8 cellular contexts compared by ENCODE assay signal in the genomic region with DNA sequence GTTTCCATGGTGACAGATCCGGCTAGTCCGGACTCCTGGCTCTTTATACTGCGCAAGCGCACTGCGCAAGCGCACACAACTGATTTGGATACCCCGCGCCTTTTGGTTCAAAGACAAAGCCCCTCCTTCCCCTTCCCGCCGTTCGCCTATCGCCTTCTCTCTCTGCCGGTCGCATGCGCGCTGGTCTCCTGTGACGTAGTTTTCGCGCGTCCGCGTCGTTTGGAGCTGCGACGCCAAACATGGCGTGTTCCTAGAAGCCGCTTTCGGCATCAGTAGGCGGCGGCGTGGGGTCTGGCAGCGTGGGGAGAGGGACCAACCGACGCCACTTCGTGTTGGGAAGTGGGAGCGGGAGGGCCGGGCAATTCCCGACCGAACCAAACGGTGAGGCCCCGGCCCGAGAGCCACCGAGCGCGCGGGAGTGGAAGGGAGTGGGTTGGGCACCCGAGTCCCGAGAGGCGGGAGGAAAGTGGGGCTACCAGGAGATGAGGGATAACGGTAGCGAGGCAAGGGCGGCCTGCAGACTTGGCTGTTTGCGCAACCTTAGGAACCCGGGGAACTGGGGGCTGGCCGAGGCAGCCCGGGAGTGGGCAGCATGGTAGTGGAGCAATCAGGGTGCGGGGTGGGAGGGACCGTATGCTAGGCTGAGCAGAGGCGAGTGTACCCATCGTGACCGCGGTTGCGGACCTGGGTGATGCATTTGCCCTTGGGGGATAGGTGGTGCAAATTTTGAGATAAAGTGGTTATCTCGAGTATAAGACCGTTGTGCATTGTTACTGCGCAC. TPM values are rescaled to one million over a fixed set of nuclear protein-coding genes. Genes with fewer than 3 reads are reported as not detected.
A peak's percentile ranks its signal among the peaks of the same experiment; 100 is the strongest.
DNase-seq lines count a peak whose midpoint lies in the region; ATAC-seq and TF ChIP-seq lines count a peak whose summit lies in the region.

A gene (plus strand): TSS at position 215 of the 781 bp plus-strand sequence. CDS start 24,517 bp downstream, outside the sequence.

- peak; percentile 96 for ATAC-seq in activated T-helper 17 cell treated with anti-CD3 and anti-CD28 coated beads, Interleukin-2, amount 50 U/mL, for 72 hours (replicated peaks)
- ATAC-seq in naive B cell (ENCODE audit: low read depth in 2 of 2): peak; percentile 86 to 89
- peak; percentile 96 for ATAC-seq in stimulated activated memory B cell treated with anti-CD40 and anti-IgM and Interleukin-4, amounts not matched to agents 10 μg/mL and 1 μg/mL and 100 μg/mL, for 72 hours

- H3K36me3 Mint-ChIP-seq in activated T-helper 17 cell treated with anti-CD3 and anti-CD28 coated beads, Interleukin-2, amount 50 U/mL, for 72 hours (ENCODE audit: low read depth): peaks cover 21% of the 10 kb centered on the region
- no peaks in the 10 kb centered on the region for H3K36me3 Mint-ChIP-seq in naive B cell
- H3K36me3 Mint-ChIP-seq in stimulated activated memory B cell treated with anti-CD40 and anti-IgM and Interleukin-4, amounts not matched to agents 10 μg/mL and 1 μg/mL and 100 μg/mL, for 72 hours: peaks cover 5% of the 10 kb centered on the region

- H3K27ac Mint-ChIP-seq in activated T-helper 17 cell treated with anti-CD3 and anti-CD28 coated beads, Interleukin-2, amount 50 U/mL, for 72 hours: peak within 1 kb of the TSS; percentile 96
- H3K27ac Mint-ChIP-seq in naive B cell: peak within 1 kb of the TSS; percentile 92 to 98 (median 93)
- H3K27ac Mint-ChIP-seq in stimulated activated memory B cell treated with anti-CD40 and anti-IgM and Interleukin-4, amounts not matched to agents 10 μg/mL and 1 μg/mL and 100 μg/mL, for 72 hours: peak within 1 kb of the TSS; percentile 85

- CTCF ChIA-PET in RWPE1 (lab: Yijun Ruan, JAX): interaction anchor here (1.6 kb wide), 1 partner anchor 48 kb away, joined by 4 read pairs; no protein-coding TSS in a partner anchor

- H3K4me1 Mint-ChIP-seq in activated T-helper 17 cell treated with anti-CD3 and anti-CD28 coated beads, Interleukin-2, amount 50 U/mL, for 72 hours: peaks cover 10% of the 10 kb centered on the region
- peaks cover 6 to 20% (median 19%) of the 10 kb centered on the region in 3 donors for H3K4me1 Mint-ChIP-seq in naive B cell
- H3K4me1 Mint-ChIP-seq in stimulated activated memory B cell treated with anti-CD40 and anti-IgM and Interleukin-4, amounts not matched to agents 10 μg/mL and 1 μg/mL and 100 μg/mL, for 72 hours: peaks cover 20% of the 10 kb centered on the region

- POLR2A ChIA-PET in RWPE1 (lab: Yijun Ruan, JAX; ENCODE audit: low non-redundant PET): interaction anchor here (2.5 kb wide), 1 partner anchor 9 kb away, joined by 18 read pairs; a partner anchor contains a TSS

- H3K4me3 Mint-ChIP-seq in activated T-helper 17 cell treated with anti-CD3 and anti-CD28 coated beads, Interleukin-2, amount 50 U/mL, for 72 hours: peak within 1 kb of the TSS; percentile 83
- peak within 1 kb of the TSS; percentile 83 to 95 (median 92) for H3K4me3 Mint-ChIP-seq in naive B cell
- peak within 1 kb of the TSS; percentile 80 for H3K4me3 Mint-ChIP-seq in stimulated activated memory B cell treated with anti-CD40 and anti-IgM and Interleukin-4, amounts not matched to agents 10 μg/mL and 1 μg/mL and 100 μg/mL, for 72 hours

- no peaks in the 10 kb centered on the region for H3K27me3 Mint-ChIP-seq in activated T-helper 17 cell treated with anti-CD3 and anti-CD28 coated beads, Interleukin-2, amount 50 U/mL, for 72 hours
- no peaks in the 10 kb centered on the region for H3K27me3 Mint-ChIP-seq in naive B cell
- no peaks in the 10 kb centered on the region for H3K27me3 Mint-ChIP-seq in stimulated activated memory B cell treated with anti-CD40 and anti-IgM and Interleukin-4, amounts not matched to agents 10 μg/mL and 1 μg/mL and 100 μg/mL, for 72 hours

- H3K4me3 ChIP-seq in LNCaP clone FGC (ENCODE audit: low read depth, low read length): peak within 1 kb of the TSS; percentile 94

- DNase-seq in Daoy (ENCODE audit: low read depth) (peak; percentile 99), GOT3 (lab: John Stamatoyannopoulos, UW) (peak; percentile 91), LNCaP clone FGC (ENCODE audit: low read depth) (peak; percentile 98), RWPE1 (ENCODE audit: low spot score) (peak; percentile 99), fibroblast of gingiva (ENCODE audit: low read depth) (peak; percentile 98), naive B cell (peak; percentile 97)

- TF ChIP-seq CTCF in LNCaP clone FGC (IDR thresholded peaks at IDR 0.05; ENCODE audit: control insufficient read depth, extremely low read depth, insufficient read depth) (no peak), RWPE1 (conservative IDR thresholded peaks at IDR 0.05; ENCODE audit: low read depth) (no peak)

- no peaks in the 10 kb centered on the region for H3K9me3 Mint-ChIP-seq in activated T-helper 17 cell treated with anti-CD3 and anti-CD28 coated beads, Interleukin-2, amount 50 U/mL, for 72 hours
- H3K9me3 Mint-ChIP-seq in naive B cell: no peaks in the 10 kb centered on the region
- H3K9me3 Mint-ChIP-seq in stimulated activated memory B cell treated with anti-CD40 and anti-IgM and Interleukin-4, amounts not matched to agents 10 μg/mL and 1 μg/mL and 100 μg/mL, for 72 hours: no peaks in the 10 kb centered on the region

- peak within 1 kb of the TSS; percentile 67 for H3K27ac ChIP-seq in RWPE1

RNA-seq across cellular contexts. Expression of the gene that starts here (rescaled TPM):
- 30.3 and 30.7 TPM in 2 replicates for total RNA-seq in Daoy (2014; rRNA removed; shearing (Covaris generic))
- total RNA-seq in activated T-helper 17 cell treated with anti-CD3 and anti-CD28 coated beads, Interleukin-2, amount 50 U/mL, for 72 hours: 10 to 100 TPM; 30.2 to 62.2 TPM
- polyA plus RNA-seq in naive B cell (ENCODE audit: low read depth in 6 of 6): 10 to 100 TPM in 4 of 6 donors, 1 to 10 TPM in 2; 8.3 to 12.1 (median 10.4) TPM

Comparison
In these comparisons a context has a peak if more than half of its experiments do, and no peak if none do; other contexts are left out.
1. Peak in every context shown above with its lines: DNase-seq, ATAC-seq, H3K4me3 ChIP-seq and H3K27ac ChIP-seq.